Comparison of ENCODE assay signal across 8 cellular contexts in genomic region chr6:27146706-27147507, GRCh38.
DNase-seq lines count a peak whose midpoint lies in the region; ATAC-seq, FAIRE-seq and TF ChIP-seq lines count a peak whose summit lies in the region.

No MANE protein-coding gene starts in this region.

- peak overlapping the region; percentile 84 for H3K4me2 ChIP-seq in skeletal muscle satellite cell (ENCODE audit: low read length)

- ATAC-seq in GM18861 (IDR thresholded peaks at IDR 0.05; ENCODE audit: unreplicated experiment) (peak; percentile 80), HG03064 (IDR thresholded peaks at IDR 0.05; ENCODE audit: low read depth, unreplicated experiment) (peak; percentile 68)

- H3K4me3 ChIP-seq in AG04450 (ENCODE audit: low read depth, low read length): peak overlapping the region; percentile 73
- peak overlapping the region; percentile 52 for H3K4me3 ChIP-seq in bronchial epithelial cell (ENCODE audit: low read depth, low read length)
- H3K4me3 ChIP-seq in skeletal muscle satellite cell (ENCODE audit: low read length): peak overlapping the region; percentile 76

- FAIRE-seq in bronchial epithelial cell (lab: Jason Lieb, UNC): no peak

- H3K9me3 ChIP-seq in AG04450 (ENCODE audit: control insufficient read depth, insufficient read depth, low read length) (no peaks in the 10 kb centered on the region; the same call in 1 of the 2 replicates), skeletal muscle satellite cell (replicated peaks; ENCODE audit: low read length) (no peaks in the 10 kb centered on the region)

- no peak for TF ChIP-seq CTCF in AG04450 (IDR thresholded peaks at IDR 0.05; ENCODE audit: low read depth, low read length)
- no peak for TF ChIP-seq CTCF in bronchial epithelial cell (IDR thresholded peaks at IDR 0.05; ENCODE audit: insufficient read depth, low read length, severe bottlenecking)

- H3K4me1 ChIP-seq in skeletal muscle satellite cell (ENCODE audit: control insufficient read depth, insufficient read depth, low read length): peaks cover 3% of the 10 kb centered on the region

- H3K36me3 ChIP-seq in bronchial epithelial cell (ENCODE audit: control insufficient read depth, insufficient read depth, low read length): no peaks in the 10 kb centered on the region
- no peaks in the 10 kb centered on the region for H3K36me3 ChIP-seq in skeletal muscle satellite cell (ENCODE audit: insufficient read depth, low read length)

- CTCF ChIA-PET in AG04450 (lab: Charles Lee): interaction anchor here (0.6 to 2.2 kb wide), 12 partner anchors 8 to 749 kb away, joined by 3 to 13 read pairs (median 5); a partner anchor contains a TSS

- POLR2A ChIA-PET in AG04450 (lab: Yijun Ruan, JAX): interaction anchor here (0.6 to 7.0 kb wide), 52 partner anchors 8 to 1671 kb away, joined by 3 to 251 read pairs (median 6); partner anchors contain the start of genes ZNF184 and ZSCAN26

- DNase-seq in AG04450 (ENCODE audit: low read depth, low spot score) (peak; percentile 99), NCI-H2107 treated with DMSO at 0.1 percent for 48 hours (lab: John Stamatoyannopoulos, UW; ENCODE audit: unreplicated experiment) (peak; percentile 96), UCSD-AML1 (lab: John Stamatoyannopoulos, UW; ENCODE audit: unreplicated experiment) (peak; percentile 81), bronchial epithelial cell (ENCODE audit: low read depth) (peak; percentile 99), iPS-NIHi11 (ENCODE audit: low spot score) (peak; percentile 89)

- H3K27me3 ChIP-seq in AG04450 (ENCODE audit: control insufficient read depth, insufficient read depth, low read length) (no peaks in the 10 kb centered on the region), bronchial epithelial cell (ENCODE audit: control insufficient read depth, insufficient read depth, low read length) (no peaks in the 10 kb centered on the region), skeletal muscle satellite cell (ENCODE audit: control insufficient read depth, insufficient read depth, low read length) (no peaks in the 10 kb centered on the region)

- H3K27ac ChIP-seq in AG04450 (ENCODE audit: low read depth, low read length): peak overlapping the region; percentile 98

- peak overlapping the region; percentile 76 for H3K9ac ChIP-seq in skeletal muscle satellite cell (ENCODE audit: low read depth, low read length)

Comparison
In these comparisons a context has a peak if more than half of its experiments do, and no peak if none do; other contexts are left out.
1. Peak in every context shown above with its lines: DNase-seq, ATAC-seq, H3K4me3 ChIP-seq and H3K27ac ChIP-seq.